In the genomic region with DNA sequence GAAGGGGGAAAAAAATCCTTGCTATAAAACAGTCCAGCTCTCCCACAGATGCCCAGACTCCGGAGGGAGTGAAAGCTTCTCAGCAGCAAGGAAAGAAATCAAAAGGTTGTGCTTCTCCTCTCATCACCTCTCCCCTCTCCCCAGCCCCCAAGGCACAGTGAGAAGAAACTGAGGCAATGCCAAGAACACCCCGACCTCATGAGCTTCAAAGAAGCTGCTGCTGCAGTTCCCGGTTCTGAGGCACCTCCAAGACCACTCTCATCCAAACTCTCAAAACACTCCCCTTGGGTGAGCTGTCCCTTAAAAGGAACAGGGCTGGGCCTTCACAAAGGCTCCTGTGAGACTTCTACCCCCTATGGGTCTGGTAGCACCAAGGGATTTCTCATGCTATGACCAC, we compare ENCODE assay signal across 22 cellular contexts.
DNase-seq lines count a peak whose midpoint lies in the region; ATAC-seq, FAIRE-seq and TF ChIP-seq lines count a peak whose summit lies in the region.
"Had no signal": no experiment of that assay in that cellular context is flagged by ENCODE, and none has a peak within 500 bp of the region (broad histone marks: within the 10 kb centered on the region; RNA-seq: fewer than 3 reads in every experiment).

No MANE protein-coding gene starts in this region.

- DNase-seq in astrocyte (ENCODE audit: low read depth) (no peak), glutamatergic neuron (no peak), neuronal stem cell (ENCODE audit: low spot score) (no peak), uterus (no peak), immature natural killer cell (no peak)
- DNase-seq: activated CD4-positive, alpha-beta memory T cell treated with anti-CD3 and anti-CD28 coated beads for 36 hours; activated naive CD4-positive, alpha-beta T cell treated with anti-CD3 and anti-CD28 coated beads, Interleukin-2, amount 50 U/mL, for 16 hours; activated T-cell treated with anti-CD3 and anti-CD28 coated beads, Interleukin-2, amount 50 U/mL, for 24 hours; Calu3; KG1; MV-4-11; NCI-H2081; NCI-H446 treated with DMSO at 0.1 percent for 48 hours; stimulated activated naive CD8-positive, alpha-beta T cell treated with anti-CD3 and anti-CD28 coated beads, Interleukin-15, Interleukin-2, amounts not matched to agents 100 U/mL and 50 U/mL, for 24 hours; T-cell had no signal

- H3K4ac ChIP-seq in neuronal stem cell (ENCODE audit: low read length): no peak overlapping the region

- intact Hi-C loops in uterus (cut with DNase I; ENCODE audit: low total_unique reads): no loop called here

- no peak for TF ChIP-seq POLR2A in uterus (IDR thresholded peaks at IDR 0.05)

- H3K27me3 Mint-ChIP-seq in astrocyte (ENCODE audit: low read depth, unreplicated experiment) (no peaks in the 10 kb centered on the region), glutamatergic neuron (ENCODE audit: unreplicated experiment) (peaks cover 4% of the 10 kb centered on the region), immature natural killer cell (ENCODE audit: low read depth in 3 of 3) (peaks cover 1 to 11% (median 8%) of the 10 kb centered on the region in 3 donors)
- H3K27me3 Mint-ChIP-seq: activated CD4-positive, alpha-beta memory T cell treated with anti-CD3 and anti-CD28 coated beads for 36 hours; T-cell had no signal

- WGBS in neuronal stem cell (ENCODE audit: extremely low coverage in 2 of 2, insufficient read length in 2 of 2, insufficient replicate concordance in 1 of 2), 2 donors: no CpG with 5 or more reads among the region's 3 CpGs

- H3K4me1 ChIP-seq in astrocyte (ENCODE audit: insufficient read depth, low read length): peaks cover 43% of the 10 kb centered on the region
- peaks cover 34 to 35% of the 10 kb centered on the region in 2 donors for H3K4me1 ChIP-seq in neuronal stem cell (ENCODE audit: control insufficient read depth in 2 of 2, insufficient read depth in 1 of 2, low read depth in 1 of 2, low read length in 2 of 2)
- H3K4me1 ChIP-seq in uterus: peaks cover 0 to 5% of the 10 kb centered on the region in 2 donors

- no peak overlapping the region for H2BK12ac ChIP-seq in neuronal stem cell (ENCODE audit: low read length)

- ATAC-seq in GM21619 (IDR thresholded peaks at IDR 0.05; ENCODE audit: unreplicated experiment): no peak
- ATAC-seq in GM18873 (IDR thresholded peaks at IDR 0.05; ENCODE audit: low FRiP score, unreplicated experiment): no peak
- ATAC-seq: stimulated activated naive CD8-positive, alpha-beta T cell treated with anti-CD3 and anti-CD28 coated beads, Interleukin-15, Interleukin-2, amounts not matched to agents 100 U/mL and 50 U/mL, for 24 hours; T-cell had no signal

- peaks cover 53% of the 10 kb centered on the region for H3K4me1 Mint-ChIP-seq in astrocyte (ENCODE audit: low read depth, unreplicated experiment)
- H3K4me1 Mint-ChIP-seq in glutamatergic neuron (ENCODE audit: low read depth, unreplicated experiment): peaks cover 75% of the 10 kb centered on the region
- peaks cover 0 to 12% of the 10 kb centered on the region in 2 donors for H3K4me1 Mint-ChIP-seq in immature natural killer cell

- no peaks in the 10 kb centered on the region for H3K9me3 ChIP-seq in astrocyte (ENCODE audit: insufficient read depth, low read depth, low read length)
- no peaks in the 10 kb centered on the region for H3K9me3 ChIP-seq in neuronal stem cell (replicated peaks in 1 of 2; ENCODE audit: control insufficient read depth in 2 of 2, insufficient read depth in 1 of 2, low read depth in 1 of 2, low read length in 2 of 2)
- H3K9me3 ChIP-seq in uterus: no peaks in the 10 kb centered on the region

- H4K8ac ChIP-seq in neuronal stem cell (ENCODE audit: low read depth, low read length): no peak overlapping the region

- no peak overlapping the region for H3K4me3 ChIP-seq in astrocyte (ENCODE audit: insufficient read depth, low read depth, low read length)
- H3K4me3 ChIP-seq in neuronal stem cell (ENCODE audit: low read length in 2 of 2): no peak overlapping the region
- H3K4me3 ChIP-seq in uterus: no peak overlapping the region

- H2BK15ac ChIP-seq in neuronal stem cell (ENCODE audit: low read length): peak overlapping the region; percentile 63

- no peaks in the 10 kb centered on the region for H3K9me3 Mint-ChIP-seq in astrocyte (ENCODE audit: unreplicated experiment)
- peaks cover 18% of the 10 kb centered on the region for H3K9me3 Mint-ChIP-seq in glutamatergic neuron (ENCODE audit: unreplicated experiment)
- H3K9me3 Mint-ChIP-seq in immature natural killer cell: peaks cover 0 to 2% (median 0%) of the 10 kb centered on the region in 6 donors
- H3K9me3 Mint-ChIP-seq: activated CD4-positive, alpha-beta memory T cell treated with anti-CD3 and anti-CD28 coated beads for 36 hours; activated T-cell treated with anti-CD3 and anti-CD28 coated beads, Interleukin-2, amount 50 U/mL, for 24 hours; dendritic cell treated with granulocyte-macrophage colony-stimulating factor and Interleukin-4, amounts not matched to agents 40 ng/mL and 50 ng/mL, for 4 days; T-cell had no signal

- peak overlapping the region; percentile 49 for H3K18ac ChIP-seq in neuronal stem cell (ENCODE audit: low read length)

- H2AK5ac ChIP-seq in neuronal stem cell (ENCODE audit: low read depth, low read length): no peak overlapping the region

- H3K27me3 ChIP-seq in astrocyte (ENCODE audit: insufficient read depth, low read length) (no peaks in the 10 kb centered on the region), neuronal stem cell (ENCODE audit: control insufficient read depth in 3 of 3, insufficient read depth in 3 of 3, low read depth in 1 of 3, low read length in 3 of 3) (no peaks in the 10 kb centered on the region), uterus (no peaks in the 10 kb centered on the region)

- H3K9ac ChIP-seq in astrocyte (ENCODE audit: low read length) (peak overlapping the region; percentile 6), neuronal stem cell (ENCODE audit: low read depth, low read length, poor library complexity) (no peak overlapping the region)

- FAIRE-seq in astrocyte (lab: Jason Lieb, UNC): no peak
- FAIRE-seq: islet of Langerhans had no signal

- TF ChIP-seq CTCF in astrocyte (IDR thresholded peaks at IDR 0.05; ENCODE audit: insufficient read depth, low read depth, low read length) (no peak), glutamatergic neuron (IDR thresholded peaks at IDR 0.05; ENCODE audit: partially characterized antibody, unreplicated experiment) (no peak), uterus (IDR thresholded peaks at IDR 0.05) (no peak)

- H2AFZ ChIP-seq in astrocyte (ENCODE audit: low read depth, low read length) (no peak overlapping the region), neuronal stem cell (ENCODE audit: low read length) (no peak overlapping the region)

- H3K27ac Mint-ChIP-seq in astrocyte (ENCODE audit: unreplicated experiment) (peak overlapping the region; percentile 84), glutamatergic neuron (ENCODE audit: unreplicated experiment) (peak overlapping the region; percentile 87), immature natural killer cell (no peak overlapping the region)
- H3K27ac Mint-ChIP-seq: activated CD4-positive, alpha-beta memory T cell treated with anti-CD3 and anti-CD28 coated beads for 36 hours; activated T-cell treated with anti-CD3 and anti-CD28 coated beads, Interleukin-2, amount 50 U/mL, for 24 hours; B cell; dendritic cell treated with granulocyte-macrophage colony-stimulating factor and Interleukin-4, amounts not matched to agents 40 ng/mL and 50 ng/mL, for 4 days; memory B cell; T-cell had no signal

- no peaks in the 10 kb centered on the region for H4K20me1 ChIP-seq in astrocyte (ENCODE audit: insufficient read depth, low read length)

- no peak overlapping the region for H2BK5ac ChIP-seq in neuronal stem cell (ENCODE audit: low read length)

- H3K23ac ChIP-seq in neuronal stem cell (ENCODE audit: low read depth, low read length, poor library complexity): no peak overlapping the region

- H3K4me3 Mint-ChIP-seq in astrocyte (ENCODE audit: unreplicated experiment): no peak overlapping the region
- H3K4me3 Mint-ChIP-seq in glutamatergic neuron (ENCODE audit: unreplicated experiment): peak overlapping the region; percentile 39
- no peak overlapping the region for H3K4me3 Mint-ChIP-seq in immature natural killer cell
- H3K4me3 Mint-ChIP-seq: activated CD4-positive, alpha-beta memory T cell treated with anti-CD3 and anti-CD28 coated beads for 36 hours; activated T-cell treated with anti-CD3 and anti-CD28 coated beads, Interleukin-2, amount 50 U/mL, for 24 hours; B cell; dendritic cell treated with granulocyte-macrophage colony-stimulating factor and Interleukin-4, amounts not matched to agents 40 ng/mL and 50 ng/mL, for 4 days; memory B cell; T-cell had no signal

- H3K36me3 Mint-ChIP-seq in astrocyte (ENCODE audit: low read depth, unreplicated experiment): peaks cover 4% of the 10 kb centered on the region
- no peaks in the 10 kb centered on the region for H3K36me3 Mint-ChIP-seq in glutamatergic neuron (ENCODE audit: unreplicated experiment)
- no peaks in the 10 kb centered on the region for H3K36me3 Mint-ChIP-seq in immature natural killer cell
- H3K36me3 Mint-ChIP-seq: activated CD4-positive, alpha-beta memory T cell treated with anti-CD3 and anti-CD28 coated beads for 36 hours; T-cell had no signal

- no peaks in the 10 kb centered on the region for H3K79me2 ChIP-seq in astrocyte (ENCODE audit: insufficient read depth, low read length)

- no peaks in the 10 kb centered on the region for H3K79me1 ChIP-seq in neuronal stem cell (ENCODE audit: low read depth, low read length)

- H3K27ac ChIP-seq in astrocyte (ENCODE audit: low read depth, low read length): peak overlapping the region; percentile 28
- no peak overlapping the region for H3K27ac ChIP-seq in neuronal stem cell (replicated peaks; ENCODE audit: low read length)
- H3K27ac ChIP-seq in uterus: peak overlapping the region; percentile 46 to 49
- H3K27ac ChIP-seq: HL-60 had no signal

- no peaks in the 10 kb centered on the region for H3K36me3 ChIP-seq in astrocyte (ENCODE audit: insufficient read depth, low read length)
- no peaks in the 10 kb centered on the region for H3K36me3 ChIP-seq in neuronal stem cell (replicated peaks in 1 of 2; ENCODE audit: control insufficient read depth in 2 of 2, insufficient read depth in 2 of 2, low read length in 2 of 2)
- no peaks in the 10 kb centered on the region for H3K36me3 ChIP-seq in uterus

- no peak overlapping the region for H4K91ac ChIP-seq in neuronal stem cell (ENCODE audit: low read depth, low read length, poor library complexity)

- H2BK120ac ChIP-seq in neuronal stem cell (ENCODE audit: low read depth, low read length): no peak overlapping the region

- no peak overlapping the region for H3K14ac ChIP-seq in neuronal stem cell (ENCODE audit: low read length)

- peak overlapping the region; percentile 47 for H3K4me2 ChIP-seq in astrocyte (ENCODE audit: low read length)
- H3K4me2 ChIP-seq in neuronal stem cell (ENCODE audit: insufficient read depth, low read length, poor library complexity, severe bottlenecking): no peak overlapping the region

Comparison
In these comparisons a context has a peak if more than half of its experiments do, and no peak if none do; other contexts are left out.
1. H3K27ac Mint-ChIP-seq: peak in astrocyte (single experiment) and glutamatergic neuron (single experiment); none in immature natural killer cell (0 of 6).